ENCODE assay signal across 22 cellular contexts in genomic region chr1:89624314-89624713, GRCh38. TPM values are rescaled to one million over a fixed set of nuclear protein-coding genes. Genes with fewer than 3 reads are reported as not detected.
DNase-seq lines count a peak whose midpoint lies in the region; ATAC-seq and TF ChIP-seq lines count a peak whose summit lies in the region.
"Had no signal": no experiment of that assay in that cellular context is flagged by ENCODE, and none has a peak within 500 bp of the region (broad histone marks: within the 10 kb centered on the region; RNA-seq: fewer than 3 reads in every experiment).

No MANE protein-coding gene starts in this region.

- H3K27me3 ChIP-seq in CD4-positive, alpha-beta memory T cell (ENCODE audit: insufficient read depth, low read length) = no peaks in the 10 kb centered on the region
- H3K27me3 ChIP-seq in adrenal gland = no peaks in the 10 kb centered on the region
- H3K27me3 ChIP-seq in layer of hippocampus (ENCODE audit: control insufficient read depth, insufficient read depth, low read length) = no peaks in the 10 kb centered on the region
- H3K27me3 ChIP-seq: SJSA1 had no signal

- intact Hi-C loops in CD4-positive, alpha-beta memory T cell (cut with micrococcal nuclease) = no loop called here
- intact Hi-C loops in adrenal gland (cut with DNase I) = no loop called here

- no peak overlapping the region for H3K4me3 ChIP-seq in CD4-positive, alpha-beta memory T cell (ENCODE audit: low read length in 2 of 2)
- no peak overlapping the region for H3K4me3 ChIP-seq in adrenal gland
- H3K4me3 ChIP-seq: A549, GM23248, SJSA1 had no signal

- no peak for DNase-seq in CD4-positive, alpha-beta memory T cell
- no peak for DNase-seq in adrenal gland
- DNase-seq: Caco-2; CD4-positive, CD25-positive, alpha-beta regulatory T cell; DMS153; GM23248; HCEC 1CT; KBM-7; NCI-H1092; NCI-H1436; NCI-H187 treated with DMSO at 0.1 percent for 48 hours; NCI-H2107; NCI-H446 treated with DMSO at 0.1 percent for 48 hours; NCI-H526 treated with DMSO at 0.1 percent for 48 hours had no signal

- no peak for TF ChIP-seq CTCF in adrenal gland (IDR thresholded peaks at IDR 0.05)

- peaks cover 60% of the 10 kb centered on the region for H3K4me1 ChIP-seq in CD4-positive, alpha-beta memory T cell (ENCODE audit: insufficient read depth, low read length)
- H3K4me1 ChIP-seq in adrenal gland (replicated peaks in 1 of 2) = peaks cover 12 to 22% of the 10 kb centered on the region in 2 donors
- H3K4me1 ChIP-seq: A549, Caco-2, SJSA1 had no signal

- CTCF ChIA-PET in CD4-positive, alpha-beta memory T cell (lab: Charles Lee; ENCODE audit: partially characterized antibody) = interaction anchor here (1.3 to 32.4 kb wide), 12 partner anchors 7 to 640 kb away, joined by 3 to 688 read pairs (median 38); partner anchors contain the start of gene LRRC8C

- no peaks in the 10 kb centered on the region for H3K9me3 Mint-ChIP-seq in CD4-positive, alpha-beta memory T cell
- no peaks in the 10 kb centered on the region for H3K9me3 Mint-ChIP-seq in activated T-helper 17 cell treated with anti-CD3 and anti-CD28 coated beads, Interleukin-2, amount 50 U/mL, for 72 hours
- H3K9me3 Mint-ChIP-seq: CD4-positive, CD25-positive, alpha-beta regulatory T cell had no signal

- ATAC-seq in GM18517 (IDR thresholded peaks at IDR 0.05; ENCODE audit: unreplicated experiment) (no peak), HG03025 (IDR thresholded peaks at IDR 0.05; ENCODE audit: low FRiP score, unreplicated experiment) (no peak)
- ATAC-seq in activated T-helper 17 cell treated with anti-CD3 and anti-CD28 coated beads, Interleukin-2, amount 50 U/mL, for 72 hours (replicated peaks) = no peak
- ATAC-seq: A549, Right ventricle myocardium inferior had no signal

- no peak for TF ChIP-seq POLR2A in adrenal gland (IDR thresholded peaks at IDR 0.05)

- H3K36me3 ChIP-seq in CD4-positive, alpha-beta memory T cell (ENCODE audit: insufficient read depth, low read length) = no peaks in the 10 kb centered on the region
- no peaks in the 10 kb centered on the region for H3K36me3 ChIP-seq in adrenal gland (replicated peaks in 1 of 2)
- H3K36me3 ChIP-seq: SJSA1 had no signal

- H3K27ac ChIP-seq in CD4-positive, alpha-beta memory T cell (ENCODE audit: low read depth, low read length) = no peak overlapping the region
- H3K27ac ChIP-seq in adrenal gland (peak overlapping the region in 3 of 5 donors; percentile 0 to 32 (median 28)), layer of hippocampus (ENCODE audit: low read depth, low read length) (peak overlapping the region; percentile 65), temporal lobe (ENCODE audit: low read depth, low read length) (peak overlapping the region; percentile 95)
- H3K27ac ChIP-seq: A549, GM23248, SJSA1 had no signal

- WGBS in adrenal gland, 4 donors = 36 to 45% (median 43%) methylated on average over 1 of the region's 1 CpG

- no peaks in the 10 kb centered on the region for H3K9me3 ChIP-seq in CD4-positive, alpha-beta memory T cell (ENCODE audit: control insufficient read depth in 1 of 2, low read length in 2 of 2)
- H3K9me3 ChIP-seq in adrenal gland (replicated peaks in 1 of 3) = no peaks in the 10 kb centered on the region
- H3K9me3 ChIP-seq: A549, Caco-2, SJSA1 had no signal

- peaks cover 22 to 23% of the 10 kb centered on the region in 2 donors for H3K36me3 Mint-ChIP-seq in CD4-positive, alpha-beta memory T cell
- H3K36me3 Mint-ChIP-seq in activated T-helper 17 cell treated with anti-CD3 and anti-CD28 coated beads, Interleukin-2, amount 50 U/mL, for 72 hours (ENCODE audit: low read depth) = peaks cover 9% of the 10 kb centered on the region

- H3K27me3 Mint-ChIP-seq in CD4-positive, alpha-beta memory T cell = no peaks in the 10 kb centered on the region
- no peaks in the 10 kb centered on the region for H3K27me3 Mint-ChIP-seq in activated T-helper 17 cell treated with anti-CD3 and anti-CD28 coated beads, Interleukin-2, amount 50 U/mL, for 72 hours
- H3K27me3 Mint-ChIP-seq: CD4-positive, CD25-positive, alpha-beta regulatory T cell had no signal

- H3K4me1 Mint-ChIP-seq in CD4-positive, alpha-beta memory T cell = peaks cover 48 to 76% (median 63%) of the 10 kb centered on the region in 4 donors
- H3K4me1 Mint-ChIP-seq in activated T-helper 17 cell treated with anti-CD3 and anti-CD28 coated beads, Interleukin-2, amount 50 U/mL, for 72 hours = peaks cover 47% of the 10 kb centered on the region

- POLR2A ChIA-PET in CD4-positive, alpha-beta memory T cell (lab: Charles Lee; ENCODE audit: partially characterized antibody) = interaction anchor here (1.2 to 30.2 kb wide), 5 partner anchors 8 to 141 kb away, joined by 3 to 813 read pairs (median 18); partner anchors contain the start of gene LRRC8C

- peak overlapping the region in 6 of 7 donors; percentile 10 to 69 (median 46) for H3K27ac Mint-ChIP-seq in CD4-positive, alpha-beta memory T cell
- no peak overlapping the region for H3K27ac Mint-ChIP-seq in activated T-helper 17 cell treated with anti-CD3 and anti-CD28 coated beads, Interleukin-2, amount 50 U/mL, for 72 hours

- no peak overlapping the region for H3K4me3 Mint-ChIP-seq in CD4-positive, alpha-beta memory T cell
- H3K4me3 Mint-ChIP-seq in activated T-helper 17 cell treated with anti-CD3 and anti-CD28 coated beads, Interleukin-2, amount 50 U/mL, for 72 hours = no peak overlapping the region

RNA-seq across cellular contexts. Expression of gene LRRC8C, which starts 8.6 kb away (rescaled TPM):
- total RNA-seq in CD4-positive, alpha-beta memory T cell = 10 to 100 TPM; 56.7 to 57.1 TPM
- 10 to 100 TPM; 21.2 to 30.1 TPM for polyA plus RNA-seq in CD4-positive, alpha-beta memory T cell
- 10 to 100 TPM in 6 of 8 donors, 1 to 10 TPM in 2; 7.5 to 33.6 (median 16.9) TPM for total RNA-seq in adrenal gland
- polyA plus RNA-seq in adrenal gland = 10 to 100 TPM in 1 of 3 donors, 1 to 10 TPM in 2; 6.7 to 11.9 (median 9.5) TPM
- 7.6 TPM for total RNA-seq in temporal lobe
- 10 to 100 TPM; 27.7 to 50.4 TPM for total RNA-seq in activated T-helper 17 cell treated with anti-CD3 and anti-CD28 coated beads, Interleukin-2, amount 50 U/mL, for 72 hours
